ENCODE assay signal across 9 cellular contexts in genomic region chr4:169723207-169723606, GRCh38. TPM values are rescaled to one million over a fixed set of nuclear protein-coding genes. Genes with fewer than 3 reads are reported as not detected.
DNase-seq lines count a peak whose midpoint lies in the region; ATAC-seq and TF ChIP-seq lines count a peak whose summit lies in the region.
"Had no signal": no experiment of that assay in that cellular context is flagged by ENCODE, and none has a peak within 500 bp of the region (broad histone marks: within the 10 kb centered on the region; RNA-seq: fewer than 3 reads in every experiment).

No MANE protein-coding gene starts in this region.

- H3K4me1 ChIP-seq in Loucy (ENCODE audit: insufficient read depth, low read length, poor library complexity, severe bottlenecking), result no peaks in the 10 kb centered on the region

- no peak overlapping the region for H3K4me2 ChIP-seq in Loucy (ENCODE audit: low read depth, low read length, poor library complexity, severe bottlenecking)

- H4K20me1 ChIP-seq in Loucy (ENCODE audit: insufficient read depth, low read length, poor library complexity, severe bottlenecking), result no peaks in the 10 kb centered on the region

- no peaks in the 10 kb centered on the region for H3K79me2 ChIP-seq in Loucy (ENCODE audit: insufficient read depth, low read length)

- H3K36me3 ChIP-seq in Loucy (ENCODE audit: insufficient read depth, low read length) (peaks cover 4% of the 10 kb centered on the region; the same call in 1 of the 2 replicates), brain microvascular endothelial cell (replicated peaks) (no peaks in the 10 kb centered on the region)

- DNase-seq in DMS53 treated with DMSO at 0.1 percent for 48 hours (lab: John Stamatoyannopoulos, UW; ENCODE audit: unreplicated experiment), result peak; percentile 2
- peak; percentile 5 for DNase-seq in brain microvascular endothelial cell
- DNase-seq in lung microvascular endothelial cell (ENCODE audit: low read depth in 2 of 2), result peak; percentile 33 to 58
- no peak for DNase-seq in UCSD-AML1 (lab: John Stamatoyannopoulos, UW; ENCODE audit: unreplicated experiment)
- no peak for DNase-seq in middle frontal gyrus (ENCODE audit: extremely low spot score, low spot score)
- DNase-seq in activated naive CD4-positive, alpha-beta T cell treated with anti-CD3 and anti-CD28 coated beads, Interleukin-2, amount 50 U/mL, for 72 hours (ENCODE audit: low spot score in 2 of 2), result no peak
- DNase-seq: activated CD4-positive, alpha-beta T cell treated with anti-CD3 and anti-CD28 coated beads, Interleukin-2, amount 50 U/mL, for 4 hours had no signal

- H3K4me3 ChIP-seq in Loucy (ENCODE audit: low read length, poor library complexity, severe bottlenecking) (no peak overlapping the region), brain microvascular endothelial cell (ENCODE audit: low read depth, low read length) (no peak overlapping the region)

- no peaks in the 10 kb centered on the region for H3K9me3 ChIP-seq in Loucy (ENCODE audit: insufficient read depth, low read depth, low read length)

- H3K27ac Mint-ChIP-seq in activated naive CD4-positive, alpha-beta T cell treated with anti-CD3 and anti-CD28 coated beads, Interleukin-2, amount 50 U/mL, for 72 hours, result no peak overlapping the region

- no peaks in the 10 kb centered on the region for H3K9me2 ChIP-seq in Loucy (replicated peaks; ENCODE audit: low read depth, low read length)

- H3F3A ChIP-seq in Loucy (ENCODE audit: low read depth), result no peaks in the 10 kb centered on the region

- H3K9me3 Mint-ChIP-seq in activated naive CD4-positive, alpha-beta T cell treated with anti-CD3 and anti-CD28 coated beads, Interleukin-2, amount 50 U/mL, for 72 hours, result no peaks in the 10 kb centered on the region
- H3K9me3 Mint-ChIP-seq: brain had no signal

- H3K27ac ChIP-seq in brain microvascular endothelial cell, result no peak overlapping the region

- no peak overlapping the region for H2AFZ ChIP-seq in Loucy (ENCODE audit: low read length)

- H3K27me3 ChIP-seq in Loucy (ENCODE audit: insufficient read depth, low read length, poor library complexity, severe bottlenecking) (no peaks in the 10 kb centered on the region), brain microvascular endothelial cell (replicated peaks) (no peaks in the 10 kb centered on the region)

- no peak for ATAC-seq in activated naive CD4-positive, alpha-beta T cell treated with anti-CD3 and anti-CD28 coated beads, Interleukin-2, amount 50 U/mL, for 72 hours

- H3K36me3 Mint-ChIP-seq in activated naive CD4-positive, alpha-beta T cell treated with anti-CD3 and anti-CD28 coated beads, Interleukin-2, amount 50 U/mL, for 72 hours, result no peaks in the 10 kb centered on the region
- H3K36me3 Mint-ChIP-seq: brain had no signal

- in situ Hi-C loops in brain microvascular endothelial cell (cut with HindIII; ENCODE audit: low pct_ligation_motif_present, low sequenced_read_pairs), result no loop called here

- no peak overlapping the region for H3K9ac ChIP-seq in Loucy (ENCODE audit: low read depth, low read length, poor library complexity, severe bottlenecking)

- peak; percentile 60 for TF ChIP-seq CTCF in Loucy (conservative IDR thresholded peaks at IDR 0.05; ENCODE audit: low read length)
- peak; percentile 56 for TF ChIP-seq CTCF in brain microvascular endothelial cell (IDR thresholded peaks at IDR 0.05; ENCODE audit: low read depth, low read length, missing control alignments)

RNA-seq across cellular contexts. Expression of gene HPF1, which starts 34.5 kb away (rescaled TPM):
- total RNA-seq in lung microvascular endothelial cell, result 11.7 and 18.7 TPM in 2 replicates
- 10 to 100 TPM; 28.7 to 32.4 TPM for total RNA-seq in activated naive CD4-positive, alpha-beta T cell treated with anti-CD3 and anti-CD28 coated beads, Interleukin-2, amount 50 U/mL, for 72 hours

Comparison
In these comparisons a context has a peak if more than half of its experiments do, and no peak if none do; other contexts are left out.
1. DNase-seq: peak in DMS53 treated with DMSO at 0.1 percent for 48 hours (single experiment), brain microvascular endothelial cell (single experiment) and lung microvascular endothelial cell (2 of 2); none in UCSD-AML1 (single experiment), middle frontal gyrus (single experiment) and activated naive CD4-positive, alpha-beta T cell treated with anti-CD3 and anti-CD28 coated beads, Interleukin-2, amount 50 U/mL, for 72 hours (0 of 2).